ENCODE assay signal across 14 cellular contexts in genomic region chr1:219991511-219991810, GRCh38.
"Had no signal": no experiment of that assay in that cellular context is flagged by ENCODE, and none has a peak within 500 bp of the region (broad histone marks: within the 10 kb centered on the region; RNA-seq: fewer than 3 reads in every experiment).

No MANE protein-coding gene starts in this region.

- H3K27me3 ChIP-seq: tibial nerve, vagina had no signal

- H3K4me1 ChIP-seq: parathyroid adenoma, vagina had no signal

- ATAC-seq: activated CD8-positive, alpha-beta T cell treated with anti-CD3 and anti-CD28 coated beads, Interleukin-2, amount 10 ng/mL, durations not matched to agents 7 days and 5 days; mucosa of descending colon; naive thymus-derived CD4-positive, alpha-beta T cell; stimulated activated naive B cell treated with anti-CD40 and anti-IgM and Interleukin-4, amounts not matched to agents 10 μg/mL and 1 μg/mL and 100 μg/mL, for 72 hours had no signal

- DNase-seq: activated CD4-positive, alpha-beta T cell treated with anti-CD3 and anti-CD28 coated beads, Interleukin-2, amount 10 ng/mL, durations not matched to agents 24 days and 14 days; activated CD4-positive, CD25-positive, alpha-beta regulatory T cell; activated CD8-positive, alpha-beta memory T cell treated with anti-CD3 and anti-CD28 coated beads, Interleukin-2, amount 50 U/mL, for 48 hours; activated CD8-positive, alpha-beta T cell treated with anti-CD3 and anti-CD28 coated beads, Interleukin-2, amount 10 ng/mL, durations not matched to agents 7 days and 5 days; activated naive CD8-positive, alpha-beta T cell treated with anti-CD3 and anti-CD28 coated beads, Interleukin-2, amount 10 ng/mL, durations not matched to agents 7 days and 5 days; anterior cingulate cortex; effector memory CD4-positive, alpha-beta T cell; mucosa of descending colon; stimulated activated CD4-positive, alpha-beta T cell treated with anti-CD3 and anti-CD28 coated beads, Interleukin-2, amount 100 ng/mL, for 48 hours; stimulated activated naive B cell treated with anti-CD40 and anti-IgM and Interleukin-4, amounts not matched to agents 10 μg/mL and 1 μg/mL and 100 μg/mL, for 72 hours had no signal

- H3K9me3 ChIP-seq: mucosa of descending colon, tibial nerve, vagina had no signal

- H3K4me3 ChIP-seq: mucosa of descending colon, tibial nerve, vagina had no signal

- H3K27ac ChIP-seq: parathyroid adenoma, tibial nerve, vagina had no signal
